In genomic region chr6:5053864-5054426, GRCh38 we compare ENCODE assay signal across 19 cellular contexts. TPM values are rescaled to one million over a fixed set of nuclear protein-coding genes. Genes with fewer than 3 reads are reported as not detected.
DNase-seq lines count a peak whose midpoint lies in the region; ATAC-seq and TF ChIP-seq lines count a peak whose summit lies in the region.
"Had no signal": no experiment of that assay in that cellular context is flagged by ENCODE, and none has a peak within 500 bp of the region (broad histone marks: within the 10 kb centered on the region; RNA-seq: fewer than 3 reads in every experiment).

No MANE protein-coding gene starts in this region.

- H3K4me2 ChIP-seq in BLaER1 = peak overlapping the region; percentile 63
- peak overlapping the region; percentile 73 for H3K4me2 ChIP-seq in IMR-90 (ENCODE audit: low read depth, low read length)

- H3K9me3 ChIP-seq in BLaER1 (peaks cover 47% of the 10 kb centered on the region), IMR-90 (ENCODE audit: control insufficient read depth, insufficient read depth, low read length) (peaks cover 10% of the 10 kb centered on the region)

- H2AK9ac ChIP-seq in IMR-90 (replicated peaks; ENCODE audit: low read depth, low read length, poor library complexity) = peak overlapping the region; percentile 69

- peak overlapping the region; percentile 5 for H2AFZ ChIP-seq in IMR-90 (replicated peaks; ENCODE audit: low read length, poor library complexity)

- no peak for DNase-seq in IMR-90
- peak; percentile 22 to 36 for DNase-seq in lung microvascular endothelial cell (ENCODE audit: low read depth in 2 of 2)
- DNase-seq in SKM-1 (lab: John Stamatoyannopoulos, UW; ENCODE audit: unreplicated experiment) = no peak
- no peak for DNase-seq in GM19238 (ENCODE audit: insufficient read length, low spot score)
- DNase-seq: amniotic stem cell, Calu3, left lung, posterior cingulate gyrus, SHP77, small intestine, T-helper 2 cell had no signal

- H4K20me1 ChIP-seq in BLaER1 = no peaks in the 10 kb centered on the region
- 0 out of 2 replicates have a peak, but pooled peaks cover 4% of the 10 kb centered on the region for H4K20me1 ChIP-seq in IMR-90 (ENCODE audit: insufficient read depth, low read length)

- peak overlapping the region; percentile 76; the same call in 1 of the 2 replicates for H3K18ac ChIP-seq in IMR-90 (ENCODE audit: low read depth, low read length)

- peak overlapping the region; percentile 83 for H3K14ac ChIP-seq in IMR-90 (replicated peaks; ENCODE audit: low read depth, low read length)

- H3K4me3 ChIP-seq in BLaER1 = no peak overlapping the region
- no peak overlapping the region for H3K4me3 ChIP-seq in IMR-90 (ENCODE audit: insufficient read depth, low read depth, low read length)
- peak overlapping the region; percentile 41 for H3K4me3 ChIP-seq in WI38 (ENCODE audit: low read depth, low read length)
- H3K4me3 ChIP-seq: gastroesophageal sphincter, GM12878, left lung, suprapubic skin had no signal

- H2AK5ac ChIP-seq in IMR-90 (ENCODE audit: low read depth, low read length) = peak overlapping the region; percentile 84

- H2BK120ac ChIP-seq in IMR-90 (ENCODE audit: low read depth, low read length) = peak overlapping the region; percentile 92

- intact Hi-C loops in IMR-90 (cut with micrococcal nuclease) = no loop called here

- POLR2A ChIA-PET in IMR-90 (lab: Charles Lee; ENCODE audit: unreplicated experiment) = interaction anchor here (0.7 kb wide), 1 partner anchor 372 kb away, joined by 3 read pairs; no protein-coding TSS in a partner anchor

- peak overlapping the region; percentile 81 for H3K4ac ChIP-seq in IMR-90 (ENCODE audit: low read depth, low read length)

- no TSS peak for BruUV-seq in IMR-90 (replicated peaks; lab: Mats Ljungman, UMichigan)

- H2BK15ac ChIP-seq in IMR-90 (ENCODE audit: low read depth, low read length) = peak overlapping the region; percentile 66; the same call in 2 of the 3 replicates

- H4K91ac ChIP-seq in IMR-90 (ENCODE audit: insufficient read depth, low read depth, low read length) = peak overlapping the region; percentile 88

- H3K4me1 ChIP-seq in BLaER1 (peaks cover 66% of the 10 kb centered on the region), IMR-90 (ENCODE audit: control insufficient read depth, insufficient read depth, low read length) (peaks cover 7% of the 10 kb centered on the region)
- H3K4me1 ChIP-seq: gastroesophageal sphincter, left lung had no signal

- dilution Hi-C loops in IMR-90 (cut with HindIII; ENCODE audit: low sequenced_read_pairs, unreplicated experiment) = no loop called here

- peak overlapping the region; percentile 44 to 59; a peak in 2 of 4 replicates for H4K8ac ChIP-seq in IMR-90 (ENCODE audit: low read depth in 2 of 2, low read length in 2 of 2)

- no peak for TF ChIP-seq POLR2A in IMR-90 (IDR thresholded peaks at IDR 0.05; ENCODE audit: low read depth, low read length)

- no peaks in the 10 kb centered on the region for H3K27me3 ChIP-seq in BLaER1
- no peaks in the 10 kb centered on the region for H3K27me3 ChIP-seq in IMR-90 (ENCODE audit: control insufficient read depth, insufficient read depth, low read length)
- H3K27me3 ChIP-seq: gastroesophageal sphincter, left lung, suprapubic skin had no signal

- H3K9ac ChIP-seq in BLaER1 (no peak overlapping the region), IMR-90 (ENCODE audit: low read depth, low read length) (peak overlapping the region; percentile 56; the same call in 1 of the 2 replicates)

- H3K79me1 ChIP-seq in IMR-90 (ENCODE audit: low read depth in 1 of 2, low read length in 2 of 2) = no peaks in the 10 kb centered on the region

- H3K23ac ChIP-seq in IMR-90 (ENCODE audit: low read depth, low read length) = peak overlapping the region; percentile 62

- H2BK5ac ChIP-seq in IMR-90 (ENCODE audit: low read depth, low read length, poor library complexity, severe bottlenecking) = peak overlapping the region; percentile 80

- TF ChIP-seq CTCF in IMR-90 (conservative IDR thresholded peaks at IDR 0.05; ENCODE audit: low read depth, low read length) (no peak), WI38 (IDR thresholded peaks at IDR 0.05; ENCODE audit: low read depth, low read length) (no peak)

- no CpG with 5 or more reads among the region's 2 CpGs for WGBS in IMR-90 (ENCODE audit: extremely low coverage in 2 of 2, insufficient read length in 1 of 2), 2 experiments

- no peak overlapping the region for H3K27ac ChIP-seq in BLaER1
- peak overlapping the region; percentile 90; the same call in 1 of the 2 replicates for H3K27ac ChIP-seq in IMR-90 (ENCODE audit: insufficient read depth, low read length)
- H3K27ac ChIP-seq: gastroesophageal sphincter, left lung, suprapubic skin had no signal

- TF ChIP-seq RAD21 in IMR-90 (IDR thresholded peaks at IDR 0.05; ENCODE audit: low read length) = no peak

- in situ Hi-C loops in IMR-90 (cut with MboI; ENCODE audit: low sequenced_read_pairs) = no loop called here

- peak overlapping the region; percentile 88 for H2BK20ac ChIP-seq in IMR-90 (ENCODE audit: low read depth, low read length)

- peaks cover 7% of the 10 kb centered on the region; the same call in 1 of the 2 replicates for H3K36me3 ChIP-seq in BLaER1
- peaks cover 1% of the 10 kb centered on the region; the same call in 1 of the 2 replicates for H3K36me3 ChIP-seq in IMR-90 (ENCODE audit: control insufficient read depth, insufficient read depth, low read length)
- H3K36me3 ChIP-seq: gastroesophageal sphincter, left lung, suprapubic skin had no signal

- CTCF ChIA-PET in IMR-90 (lab: Yijun Ruan, JAX) = interaction anchor here (1.0 kb wide), 1 partner anchor 26 kb away, joined by 3 read pairs; no protein-coding TSS in a partner anchor

- peaks cover 4% of the 10 kb centered on the region; the same call in 1 of the 2 replicates for H3K9me1 ChIP-seq in IMR-90 (ENCODE audit: insufficient read depth, low read length)

- peak overlapping the region; percentile 54; the same call in 1 of the 2 replicates for H3K56ac ChIP-seq in IMR-90 (ENCODE audit: extremely low read depth, insufficient read depth, low read length)

- ATAC-seq in IMR-90 (ENCODE audit: low read depth) (no peak), HG02981 (IDR thresholded peaks at IDR 0.05; ENCODE audit: unreplicated experiment) (no peak), GM18511 (IDR thresholded peaks at IDR 0.05; ENCODE audit: unreplicated experiment) (no peak)
- ATAC-seq: activated CD4-positive, CD25-positive, alpha-beta regulatory T cell treated with anti-CD3 and anti-CD28 coated beads, Interleukin-2, amount 50 U/mL, for 24 hours; gastroesophageal sphincter; GM12878; left lung had no signal

- H4K5ac ChIP-seq in IMR-90 (ENCODE audit: low read depth, low read length) = no peak overlapping the region

TF ChIP-seq in IMR-90, 13 proteins besides CTCF, POLR2A, EP300 and RAD21:
- TF ChIP-seq SMC3 (IDR thresholded peaks at IDR 0.05; ENCODE audit: low read depth, low read length) (no peak), ELK1 (IDR thresholded peaks at IDR 0.05; ENCODE audit: borderline replicate concordance, low read depth, low read length) (no peak)

RNA-seq across cellular contexts. Expression of gene PPP1R3G, which starts 31.2 kb away (rescaled TPM):
- total RNA-seq in IMR-90 (2012; rRNA removed) (under 0.01 and 0.18 TPM in 2 replicates), lung microvascular endothelial cell (0.65 and 1.6 TPM in 2 replicates)
- 0.09 and 0.10 TPM in 2 replicates for polyA plus RNA-seq in IMR-90 (2012; rRNA removed)
- 0.06 and 0.16 TPM in 2 replicates for polyA plus RNA-seq in IMR-90 (2012; cell fraction: cytosol; rRNA removed)
- 0.09 and 0.10 TPM in 2 replicates for polyA plus RNA-seq in IMR-90 (2012; cell fraction: nucleus; rRNA removed; ENCODE audit: low replicate concordance)

RNA-seq across cellular contexts. Expression of gene RPP40, which starts 50.1 kb away (rescaled TPM):
- total RNA-seq in IMR-90 (2012; rRNA removed) = 19.7 and 22.2 TPM in 2 replicates
- 6.6 and 8.1 TPM in 2 replicates for polyA plus RNA-seq in IMR-90 (2012; rRNA removed)
- polyA plus RNA-seq in IMR-90 (2012; cell fraction: cytosol; rRNA removed) = 3.2 and 4.2 TPM in 2 replicates
- 2.3 and 4.6 TPM in 2 replicates for polyA plus RNA-seq in IMR-90 (2012; cell fraction: nucleus; rRNA removed; ENCODE audit: low replicate concordance)
- 14.2 and 25.2 TPM in 2 replicates for total RNA-seq in lung microvascular endothelial cell

Comparison
In these comparisons a context has a peak if more than half of its experiments do, and no peak if none do; other contexts are left out.
1. DNase-seq: peak in lung microvascular endothelial cell (2 of 2); none in IMR-90 (single experiment), SKM-1 (single experiment) and GM19238 (single experiment).